Comparison of ENCODE assay signal across 23 cellular contexts in the genomic region with DNA sequence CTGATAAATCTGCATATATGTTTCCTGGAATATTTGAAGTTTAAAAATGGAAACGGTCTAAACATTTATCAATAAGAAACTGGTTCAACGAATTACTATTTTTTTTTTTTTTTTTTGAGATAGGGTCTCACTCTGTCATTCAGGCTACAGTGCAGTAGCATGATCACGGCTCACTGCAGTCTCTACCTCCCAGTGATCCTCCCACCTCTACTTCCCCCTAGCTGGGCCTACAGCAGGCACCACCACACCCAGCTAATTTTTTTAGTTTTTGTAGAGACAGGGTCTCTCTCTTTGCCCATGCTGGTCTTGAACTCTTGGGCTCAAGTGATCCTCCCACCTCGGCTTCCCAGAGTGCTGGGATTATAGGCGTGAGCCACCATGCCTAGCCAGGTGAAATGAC.
"Had no signal": no experiment of that assay in that cellular context is flagged by ENCODE, and none has a peak within 500 bp of the region (broad histone marks: within the 10 kb centered on the region; RNA-seq: fewer than 3 reads in every experiment).

No MANE protein-coding gene starts in this region.

- H3K4me1 ChIP-seq: prostate gland, suprapubic skin had no signal

- H3K27ac ChIP-seq: left ventricle myocardium inferior, prostate gland, sigmoid colon, spleen, suprapubic skin, tibial artery, upper lobe of right lung had no signal

- H3K4me3 ChIP-seq: left ventricle myocardium inferior, lung, mucosa of descending colon, pancreas, prostate gland, sigmoid colon, spleen, suprapubic skin, thoracic aorta, tibial artery, upper lobe of right lung had no signal

- DNase-seq: islet precursor cell; left ventricle myocardium inferior; midbrain; mucosa of descending colon; naive thymus-derived CD8-positive, alpha-beta T cell; nucleus accumbens; pancreas; posterior cingulate gyrus; retina; right cardiac atrium; sigmoid colon; small intestine; spleen; stimulated activated CD4-positive, alpha-beta T cell treated with anti-CD3 and anti-CD28 coated beads, Interleukin-4, amount 100 ng/mL, for 24 hours; stimulated activated naive CD4-positive, alpha-beta T cell; tibial artery; trophoblast cell; upper lobe of right lung had no signal

- ATAC-seq: mucosa of descending colon; naive thymus-derived CD8-positive, alpha-beta T cell; pancreas; right cardiac atrium; stimulated activated effector memory CD8-positive, alpha-beta T cell treated with anti-CD3 and anti-CD28 coated beads, Interleukin-12 subunit alpha, Interleukin-12 subunit beta, amount 100 ng/mL, for 72 hours; upper lobe of right lung had no signal

- H3K27me3 ChIP-seq: pancreas, sigmoid colon, spleen, suprapubic skin, tibial artery, upper lobe of right lung had no signal

- H3K9me3 ChIP-seq: left ventricle myocardium inferior, mucosa of descending colon, pancreas, prostate gland, sigmoid colon, spleen, suprapubic skin, thoracic aorta, tibial artery, upper lobe of right lung had no signal

- H3K36me3 ChIP-seq: prostate gland, thoracic aorta had no signal
